Comparison of ENCODE assay signal across 9 cellular contexts in the genomic region with DNA sequence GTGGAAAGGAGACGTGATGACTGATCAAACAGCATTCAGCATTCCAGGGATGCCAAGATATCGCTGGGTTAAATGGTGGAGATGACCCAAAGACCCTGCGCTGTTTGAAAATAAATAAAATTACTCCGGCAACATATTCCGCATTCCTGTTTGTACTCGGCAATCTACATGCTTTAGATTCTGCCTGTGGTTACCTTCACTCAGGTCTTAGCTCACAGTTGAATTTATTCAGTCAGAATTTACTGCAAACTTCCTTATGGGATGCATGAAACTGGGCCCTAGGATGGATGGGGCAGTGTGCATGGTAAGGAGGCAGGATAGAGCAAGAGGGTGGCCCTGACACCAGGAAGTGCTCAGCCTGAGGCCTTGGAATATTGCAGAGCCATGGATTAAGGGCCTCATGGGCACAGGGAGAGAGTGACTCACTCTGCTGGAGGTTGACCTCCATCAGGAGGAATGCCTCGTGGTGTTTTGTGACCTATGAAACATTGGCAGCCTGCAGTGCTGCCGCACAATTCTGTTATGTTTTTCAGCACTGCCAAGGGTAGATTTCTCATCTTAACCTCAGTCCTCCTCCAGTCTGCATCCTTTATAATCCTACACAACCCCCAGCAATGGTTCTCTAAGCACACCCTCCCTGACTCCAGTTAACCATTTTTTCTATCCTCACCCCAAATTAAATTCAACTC.
DNase-seq lines count a peak whose midpoint lies in the region; ATAC-seq and TF ChIP-seq lines count a peak whose summit lies in the region.
"Had no signal": no experiment of that assay in that cellular context is flagged by ENCODE, and none has a peak within 500 bp of the region (broad histone marks: within the 10 kb centered on the region; RNA-seq: fewer than 3 reads in every experiment).

No MANE protein-coding gene starts in this region.

- no peak for DNase-seq in Right ventricle myocardium inferior (ENCODE audit: missing footprints)
- no peak for DNase-seq in cardiac septum (ENCODE audit: low spot score)
- DNase-seq in epithelial cell of proximal tubule (ENCODE audit: low read depth) = peak; percentile 90
- peak; percentile 79 for DNase-seq in mucosa of gallbladder (ENCODE audit: low spot score)
- DNase-seq in stimulated activated naive CD8-positive, alpha-beta T cell treated with anti-CD3 and anti-CD28 coated beads, Interleukin-15, Interleukin-2, amounts not matched to agents 100 U/mL and 50 U/mL, for 24 hours = no peak
- DNase-seq in endothelial cell (ENCODE audit: low spot score) = no peak
- no peak for DNase-seq in activated CD4-positive, CD25-positive, alpha-beta regulatory T cell (lab: John Stamatoyannopoulos, UW)
- DNase-seq: NCI-H774 had no signal

- H3K36me3 Mint-ChIP-seq in endothelial cell (ENCODE audit: low read depth, unreplicated experiment) = no peaks in the 10 kb centered on the region

- no peaks in the 10 kb centered on the region for H3K4me1 Mint-ChIP-seq in endothelial cell (ENCODE audit: unreplicated experiment)

- no peak overlapping the region for H3K4me3 ChIP-seq in epithelial cell of proximal tubule (ENCODE audit: low read depth, low read length)

- no peaks in the 10 kb centered on the region for H3K9me3 Mint-ChIP-seq in endothelial cell (ENCODE audit: unreplicated experiment)

- ATAC-seq in Right ventricle myocardium inferior (peak; percentile 90), GM19463 (IDR thresholded peaks at IDR 0.05; ENCODE audit: unreplicated experiment) (no peak)
- ATAC-seq in stimulated activated naive CD8-positive, alpha-beta T cell treated with anti-CD3 and anti-CD28 coated beads, Interleukin-15, Interleukin-2, amounts not matched to agents 100 U/mL and 50 U/mL, for 24 hours = no peak

- TF ChIP-seq CTCF in epithelial cell of proximal tubule (conservative IDR thresholded peaks at IDR 0.05; ENCODE audit: low read depth, low read length) (no peak), endothelial cell (IDR thresholded peaks at IDR 0.05; ENCODE audit: unreplicated experiment) (no peak)

- no peaks in the 10 kb centered on the region for H3K27me3 Mint-ChIP-seq in endothelial cell (ENCODE audit: unreplicated experiment)

- no peak overlapping the region for H3K4me3 Mint-ChIP-seq in endothelial cell (ENCODE audit: unreplicated experiment)

- intact Hi-C loops in Right ventricle myocardium inferior (cut with DNase I) (no loop called here), cardiac septum (cut with DNase I) (loop anchor here (10.0 kb wide), 1 partner anchor 317 kb away; a partner anchor contains a TSS)

- H3K27ac Mint-ChIP-seq in endothelial cell (ENCODE audit: unreplicated experiment) = no peak overlapping the region

Comparison
In these comparisons a context has a peak if more than half of its experiments do, and no peak if none do; other contexts are left out.
1. DNase-seq: peak in epithelial cell of proximal tubule (single experiment) and mucosa of gallbladder (single experiment); none in Right ventricle myocardium inferior (single experiment), cardiac septum (single experiment), stimulated activated naive CD8-positive, alpha-beta T cell treated with anti-CD3 and anti-CD28 coated beads, Interleukin-15, Interleukin-2, amounts not matched to agents 100 U/mL and 50 U/mL, for 24 hours (single experiment), endothelial cell (single experiment) and activated CD4-positive, CD25-positive, alpha-beta regulatory T cell (0 of 4).